17 cellular contexts compared by ENCODE assay signal in genomic region chr11:27397619-27398412, GRCh38. TPM values are rescaled to one million over a fixed set of nuclear protein-coding genes. Genes with fewer than 3 reads are reported as not detected.
A peak's percentile ranks its signal among the peaks of the same experiment; 100 is the strongest.
DNase-seq lines count a peak whose midpoint lies in the region; ATAC-seq, FAIRE-seq and TF ChIP-seq lines count a peak whose summit lies in the region.
"Had no signal": no experiment of that assay in that cellular context is flagged by ENCODE, and none has a peak within 500 bp of the region (broad histone marks: within the 10 kb centered on the region; RNA-seq: fewer than 3 reads in every experiment).

No MANE protein-coding gene starts in this region.

- POLR2A ChIA-PET in CD4-positive, alpha-beta memory T cell (lab: Charles Lee; ENCODE audit: partially characterized antibody), result no interaction called here

- H3K4me1 Mint-ChIP-seq in glutamatergic neuron (ENCODE audit: low read depth, unreplicated experiment), result peaks cover 61% of the 10 kb centered on the region
- H3K4me1 Mint-ChIP-seq in CD4-positive, alpha-beta memory T cell, result no peaks in the 10 kb centered on the region
- H3K4me1 Mint-ChIP-seq in effector memory CD8-positive, alpha-beta T cell (ENCODE audit: low read depth in 2 of 2), result no peaks in the 10 kb centered on the region
- H3K4me1 Mint-ChIP-seq: activated naive CD8-positive, alpha-beta T cell treated with anti-CD3 and anti-CD28 coated beads, Interleukin-2, amount 10 ng/mL, durations not matched to agents 7 days and 5 days had no signal

- peak overlapping the region; percentile 95 for H3K27ac Mint-ChIP-seq in glutamatergic neuron (ENCODE audit: unreplicated experiment)
- H3K27ac Mint-ChIP-seq in CD4-positive, alpha-beta memory T cell, result no peak overlapping the region
- no peak overlapping the region for H3K27ac Mint-ChIP-seq in effector memory CD8-positive, alpha-beta T cell
- H3K27ac Mint-ChIP-seq: activated naive CD8-positive, alpha-beta T cell treated with anti-CD3 and anti-CD28 coated beads, Interleukin-2, amount 10 ng/mL, durations not matched to agents 7 days and 5 days had no signal

- FAIRE-seq in small intestine (lab: Jason Lieb, UNC), result no peak
- FAIRE-seq: TTC549 had no signal

- peaks cover 12% of the 10 kb centered on the region for H3K9me3 Mint-ChIP-seq in glutamatergic neuron (ENCODE audit: unreplicated experiment)
- H3K9me3 Mint-ChIP-seq in CD4-positive, alpha-beta memory T cell, result no peaks in the 10 kb centered on the region
- H3K9me3 Mint-ChIP-seq in effector memory CD8-positive, alpha-beta T cell, result no peaks in the 10 kb centered on the region
- H3K9me3 Mint-ChIP-seq: activated naive CD8-positive, alpha-beta T cell treated with anti-CD3 and anti-CD28 coated beads, Interleukin-2, amount 10 ng/mL, durations not matched to agents 7 days and 5 days had no signal

- H3K4me3 ChIP-seq in small intestine (ENCODE audit: low read depth in 1 of 2, low read length in 2 of 2), result no peak overlapping the region
- no peak overlapping the region for H3K4me3 ChIP-seq in CD4-positive, alpha-beta memory T cell (ENCODE audit: low read length in 2 of 2)
- H3K4me3 ChIP-seq: ovary had no signal

- H3K9me3 ChIP-seq in small intestine (ENCODE audit: control insufficient read depth, low read depth), result no peaks in the 10 kb centered on the region
- no peaks in the 10 kb centered on the region for H3K9me3 ChIP-seq in CD4-positive, alpha-beta memory T cell (ENCODE audit: control insufficient read depth in 1 of 2, low read length in 2 of 2)
- H3K9me3 ChIP-seq: ovary had no signal

- peak overlapping the region; percentile 80 for H3K4me3 Mint-ChIP-seq in glutamatergic neuron (ENCODE audit: unreplicated experiment)
- no peak overlapping the region for H3K4me3 Mint-ChIP-seq in CD4-positive, alpha-beta memory T cell
- H3K4me3 Mint-ChIP-seq in effector memory CD8-positive, alpha-beta T cell, result no peak overlapping the region
- H3K4me3 Mint-ChIP-seq: activated naive CD8-positive, alpha-beta T cell treated with anti-CD3 and anti-CD28 coated beads, Interleukin-2, amount 10 ng/mL, durations not matched to agents 7 days and 5 days had no signal

- intact Hi-C loops in CD4-positive, alpha-beta memory T cell (cut with micrococcal nuclease), result no loop called here

- H3K27ac ChIP-seq in small intestine (ENCODE audit: low read depth in 1 of 2, low read length in 1 of 2), result no peak overlapping the region
- H3K27ac ChIP-seq in CD4-positive, alpha-beta memory T cell (ENCODE audit: low read depth, low read length), result no peak overlapping the region

- peaks cover 12% of the 10 kb centered on the region for H3K27me3 Mint-ChIP-seq in glutamatergic neuron (ENCODE audit: unreplicated experiment)
- peaks cover 6 to 7% of the 10 kb centered on the region in 2 donors for H3K27me3 Mint-ChIP-seq in CD4-positive, alpha-beta memory T cell
- peaks cover 9 to 13% of the 10 kb centered on the region in 2 donors for H3K27me3 Mint-ChIP-seq in effector memory CD8-positive, alpha-beta T cell
- H3K27me3 Mint-ChIP-seq: activated naive CD8-positive, alpha-beta T cell treated with anti-CD3 and anti-CD28 coated beads, Interleukin-2, amount 10 ng/mL, durations not matched to agents 7 days and 5 days had no signal

- TF ChIP-seq CTCF in glutamatergic neuron (IDR thresholded peaks at IDR 0.05; ENCODE audit: partially characterized antibody, unreplicated experiment), result no peak

- peak; percentile 31 for DNase-seq in NCI-H2029 treated with DMSO at 0.1 percent for 48 hours (lab: John Stamatoyannopoulos, UW)
- DNase-seq in NCI-H2029 (lab: John Stamatoyannopoulos, UW), result no peak
- peak; percentile 53 for DNase-seq in OCI-M1 (lab: John Stamatoyannopoulos, UW)
- DNase-seq in glutamatergic neuron, result no peak
- DNase-seq in small intestine, result peak; percentile 30
- DNase-seq in CD4-positive, alpha-beta memory T cell, result no peak
- no peak for DNase-seq in effector memory CD8-positive, alpha-beta T cell
- DNase-seq: 8988T; activated CD4-positive, alpha-beta T cell treated with anti-CD3 and anti-CD28 coated beads, Interleukin-2, amount 50 U/mL, for 4 hours; activated naive CD8-positive, alpha-beta T cell treated with anti-CD3 and anti-CD28 coated beads, Interleukin-2, amount 10 ng/mL, durations not matched to agents 7 days and 5 days; activated T-cell treated with anti-CD3 and anti-CD28 coated beads, Interleukin-2, amount 50 U/mL, for 48 hours; IMR-90; NCI-H345; ovary had no signal

- H3K4me1 ChIP-seq in small intestine (ENCODE audit: control insufficient read depth in 2 of 2, insufficient read depth in 1 of 2, low read depth in 1 of 2, low read length in 1 of 2), result peaks cover 4 to 13% of the 10 kb centered on the region in 2 donors
- H3K4me1 ChIP-seq in CD4-positive, alpha-beta memory T cell (ENCODE audit: insufficient read depth, low read length), result no peaks in the 10 kb centered on the region

- CTCF ChIA-PET in CD4-positive, alpha-beta memory T cell (lab: Charles Lee; ENCODE audit: partially characterized antibody), result no interaction called here

- H3K36me3 Mint-ChIP-seq in glutamatergic neuron (ENCODE audit: unreplicated experiment), result no peaks in the 10 kb centered on the region
- H3K36me3 Mint-ChIP-seq in CD4-positive, alpha-beta memory T cell, result no peaks in the 10 kb centered on the region
- H3K36me3 Mint-ChIP-seq in effector memory CD8-positive, alpha-beta T cell (ENCODE audit: insufficient read depth), result no peaks in the 10 kb centered on the region
- H3K36me3 Mint-ChIP-seq: activated naive CD8-positive, alpha-beta T cell treated with anti-CD3 and anti-CD28 coated beads, Interleukin-2, amount 10 ng/mL, durations not matched to agents 7 days and 5 days had no signal

- no peaks in the 10 kb centered on the region for H3K36me3 ChIP-seq in small intestine (ENCODE audit: control insufficient read depth in 2 of 2, insufficient read depth in 2 of 2, low read length in 2 of 2)
- no peaks in the 10 kb centered on the region for H3K36me3 ChIP-seq in CD4-positive, alpha-beta memory T cell (ENCODE audit: insufficient read depth, low read length)
- H3K36me3 ChIP-seq: ovary had no signal

- no peaks in the 10 kb centered on the region for H3K27me3 ChIP-seq in small intestine (ENCODE audit: control insufficient read depth in 2 of 2, insufficient read depth in 2 of 2, low read length in 2 of 2)
- no peaks in the 10 kb centered on the region for H3K27me3 ChIP-seq in CD4-positive, alpha-beta memory T cell (ENCODE audit: insufficient read depth, low read length)
- H3K27me3 ChIP-seq: ovary had no signal

- no peak for ATAC-seq in effector memory CD8-positive, alpha-beta T cell (replicated peaks)
- ATAC-seq in GM19463 (IDR thresholded peaks at IDR 0.05; ENCODE audit: unreplicated experiment), result no peak
- ATAC-seq: left lobe of liver had no signal

- 51 to 70% (median 64%) methylated on average over 9 of the region's 9 CpGs for WGBS in small intestine, 3 donors

RNA-seq across cellular contexts. Expression of gene CCDC34, which starts 34.8 kb away (rescaled TPM):
- total RNA-seq in glutamatergic neuron (ENCODE audit: unreplicated experiment), result 3.5 TPM
- 10 to 100 TPM in 1 of 3 donors, 1 to 10 TPM in 2; 6.2 to 17.6 (median 6.3) TPM for polyA plus RNA-seq in small intestine
- 1 to 10 TPM; 3.3 to 3.7 TPM for total RNA-seq in CD4-positive, alpha-beta memory T cell
- 1 to 10 TPM in 1 of 2 donors, under 1 TPM in 1; 0.94 to 2.1 TPM for polyA plus RNA-seq in CD4-positive, alpha-beta memory T cell

Comparison
In these comparisons a context has a peak if more than half of its experiments do, and no peak if none do; other contexts are left out.
1. DNase-seq: peak in NCI-H2029 treated with DMSO at 0.1 percent for 48 hours (single experiment), OCI-M1 (single experiment) and small intestine (single experiment); none in NCI-H2029 (single experiment), glutamatergic neuron (single experiment), CD4-positive, alpha-beta memory T cell (0 of 5) and effector memory CD8-positive, alpha-beta T cell (0 of 3).